8 cellular contexts compared by ENCODE assay signal in genomic region chr7:7099584-7100014, GRCh38.
A peak's percentile ranks its signal among the peaks of the same experiment; 100 is the strongest.
DNase-seq lines count a peak whose midpoint lies in the region; ATAC-seq and TF ChIP-seq lines count a peak whose summit lies in the region.

No MANE protein-coding gene starts in this region.

- H3K4me3 ChIP-seq in ectodermal cell (ENCODE audit: insufficient read depth, low read depth, low read length) = no peak overlapping the region
- no peak overlapping the region for H3K4me3 ChIP-seq in lung

- no peaks in the 10 kb centered on the region for H3K36me3 ChIP-seq in ectodermal cell (ENCODE audit: control insufficient read depth, insufficient read depth, low read length)
- no peaks in the 10 kb centered on the region for H3K36me3 ChIP-seq in lung (ENCODE audit: control insufficient read depth in 2 of 2, insufficient read depth in 2 of 2, low read length in 2 of 2)

- peak overlapping the region; percentile 92 for H3K27ac ChIP-seq in ectodermal cell (ENCODE audit: insufficient read depth, low read depth, low read length, poor library complexity, severe bottlenecking)
- H3K27ac ChIP-seq in lung (ENCODE audit: low read depth in 1 of 2, low read length in 1 of 2) = no peak overlapping the region

- no peaks in the 10 kb centered on the region for H3K27me3 ChIP-seq in ectodermal cell (ENCODE audit: control insufficient read depth, insufficient read depth, low read length, poor library complexity, severe bottlenecking)
- no peaks in the 10 kb centered on the region for H3K27me3 ChIP-seq in lung (ENCODE audit: control insufficient read depth, insufficient read depth)

- TF ChIP-seq CTCF in lung (IDR thresholded peaks at IDR 0.05; ENCODE audit: control extremely low read depth, extremely low read depth) = no peak

- DNase-seq in ELF-1 (ENCODE audit: low read depth, low spot score) = peak; percentile 99
- DNase-seq in NCI-H446 treated with DMSO at 0.1 percent for 48 hours (lab: John Stamatoyannopoulos, UW) = peak; percentile 57
- peak; percentile 84 for DNase-seq in lung (ENCODE audit: low spot score)
- DNase-seq in activated T-cell treated with anti-CD3 and anti-CD28 coated beads, Interleukin-2, amount 50 U/mL, for 48 hours = no peak
- DNase-seq in activated CD8-positive, alpha-beta memory T cell treated with anti-CD3 and anti-CD28 coated beads, Interleukin-2, amount 50 U/mL, for 48 hours = no peak
- DNase-seq in SHP77 (lab: John Stamatoyannopoulos, UW) = no peak

- 13 to 23% methylated on average over 1 of the region's 1 CpG for WGBS in ectodermal cell, 2 experiments
- 16 to 24% methylated on average over 1 of the region's 1 CpG for WGBS in lung, 2 donors

- H3K4me1 ChIP-seq in ectodermal cell (ENCODE audit: control insufficient read depth, insufficient read depth, low read length) (peaks cover 30% of the 10 kb centered on the region), lung (ENCODE audit: control insufficient read depth in 2 of 2, insufficient read depth in 2 of 2, low read length in 2 of 2) (peaks cover 2 to 5% of the 10 kb centered on the region in 2 donors)

- H3K9me3 ChIP-seq in ectodermal cell (ENCODE audit: control insufficient read depth, low read length) (no peaks in the 10 kb centered on the region), lung (ENCODE audit: control insufficient read depth in 2 of 2, insufficient read depth in 1 of 2, low read length in 1 of 2) (no peaks in the 10 kb centered on the region)

- ATAC-seq in lung (ENCODE audit: insufficient read depth, low FRiP score) (peak; percentile 81), GM21825 (IDR thresholded peaks at IDR 0.05; ENCODE audit: unreplicated experiment) (no peak)

Comparison
In these comparisons a context has a peak if more than half of its experiments do, and no peak if none do; other contexts are left out.
1. DNase-seq: peak in ELF-1 (single experiment), NCI-H446 treated with DMSO at 0.1 percent for 48 hours (single experiment) and lung (single experiment); none in activated T-cell treated with anti-CD3 and anti-CD28 coated beads, Interleukin-2, amount 50 U/mL, for 48 hours (0 of 2), activated CD8-positive, alpha-beta memory T cell treated with anti-CD3 and anti-CD28 coated beads, Interleukin-2, amount 50 U/mL, for 48 hours (single experiment) and SHP77 (0 of 2).